Comparison of ENCODE assay signal across 8 cellular contexts in the genomic region with DNA sequence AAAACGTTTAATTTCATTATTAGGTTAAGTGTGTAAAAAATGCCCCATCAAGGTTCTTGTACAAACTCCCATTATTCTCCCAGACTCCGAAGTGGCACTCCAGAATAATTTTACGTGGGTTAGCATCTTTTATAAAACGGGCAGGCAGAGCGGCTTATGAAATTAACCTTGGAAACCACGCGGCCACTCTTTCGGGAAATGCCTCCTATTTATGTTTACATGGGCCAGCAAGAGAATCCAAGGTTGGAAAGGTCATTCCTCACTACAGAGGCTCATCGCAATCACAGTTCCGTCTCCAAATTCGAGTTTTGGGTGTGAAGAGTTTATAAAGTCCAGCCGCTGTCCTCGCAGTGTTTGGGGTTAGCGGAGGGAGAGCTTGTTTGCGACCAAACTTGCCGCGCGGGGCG. TPM values are rescaled to one million over a fixed set of nuclear protein-coding genes. Genes with fewer than 3 reads are reported as not detected.
DNase-seq lines count a peak whose midpoint lies in the region; ATAC-seq and TF ChIP-seq lines count a peak whose summit lies in the region.

No MANE protein-coding gene starts in this region.

- H3K27ac ChIP-seq in left ventricle myocardium inferior (replicated peaks) (peak overlapping the region; percentile 97), lung (ENCODE audit: low read depth in 1 of 2, low read length in 1 of 2) (peak overlapping the region; percentile 96 to 99)

- H3K4me3 ChIP-seq in left ventricle myocardium inferior (peak overlapping the region; percentile 97), lung (peak overlapping the region; percentile 54)

- 3 to 6% methylated on average over 19 of the region's 19 CpGs for WGBS in lung, 2 donors

- H3K9me3 ChIP-seq in left ventricle myocardium inferior (replicated peaks) = no peaks in the 10 kb centered on the region
- no peaks in the 10 kb centered on the region for H3K9me3 ChIP-seq in lung (ENCODE audit: control insufficient read depth in 2 of 2, insufficient read depth in 1 of 2, low read length in 1 of 2)

- intact Hi-C loops in left ventricle myocardium inferior (cut with micrococcal nuclease) = no loop called here
- intact Hi-C loops in cardiac septum (cut with DNase I) = loop anchor here (10.0 kb wide), 1 partner anchor 55 kb away; no protein-coding TSS in a partner anchor

- no peak for DNase-seq in left ventricle myocardium inferior
- no peak for DNase-seq in cardiac septum (ENCODE audit: low spot score)
- DNase-seq in amniotic epithelial cell (ENCODE audit: low read depth) = peak; percentile 55
- DNase-seq in lung (ENCODE audit: low spot score) = no peak
- DNase-seq in dermis blood vessel endothelial cell = no peak
- no peak for DNase-seq in medulla oblongata (ENCODE audit: extremely low spot score)
- no peak for DNase-seq in kidney glomerular epithelial cell (lab: John Stamatoyannopoulos, UW)

- ATAC-seq in lung (ENCODE audit: insufficient read depth, low FRiP score) (no peak), HG02571 (IDR thresholded peaks at IDR 0.05; ENCODE audit: unreplicated experiment) (no peak)

- H3K36me3 ChIP-seq in left ventricle myocardium inferior = no peaks in the 10 kb centered on the region
- H3K36me3 ChIP-seq in lung (ENCODE audit: control insufficient read depth in 2 of 2, insufficient read depth in 2 of 2, low read length in 2 of 2) = no peaks in the 10 kb centered on the region

- TF ChIP-seq CTCF in left ventricle myocardium inferior (IDR thresholded peaks at IDR 0.05; ENCODE audit: borderline replicate concordance) (no peak), lung (IDR thresholded peaks at IDR 0.05; ENCODE audit: control extremely low read depth, extremely low read depth) (no peak)

- H3K4me1 ChIP-seq in left ventricle myocardium inferior = peaks cover 45% of the 10 kb centered on the region
- H3K4me1 ChIP-seq in lung (ENCODE audit: control insufficient read depth in 2 of 2, insufficient read depth in 2 of 2, low read length in 2 of 2) = peaks cover 0 to 2% of the 10 kb centered on the region in 2 donors

- no peaks in the 10 kb centered on the region for H3K27me3 ChIP-seq in left ventricle myocardium inferior (ENCODE audit: low read depth)
- no peaks in the 10 kb centered on the region for H3K27me3 ChIP-seq in lung (ENCODE audit: control insufficient read depth, insufficient read depth)

RNA-seq across cellular contexts. Expression of a gene that starts 1.2 kb away (rescaled TPM):
- total RNA-seq in left ventricle myocardium inferior = 51.5 TPM
- total RNA-seq in cardiac septum = 19.9 TPM
- total RNA-seq in lung = 10 to 100 TPM; 60.8 to 62.2 TPM
- polyA plus RNA-seq in lung = 10 to 100 TPM; 43.4 to 65.4 TPM
- total RNA-seq in dermis blood vessel endothelial cell = 7.5 and 14.6 TPM in 2 replicates
